18 cellular contexts compared by ENCODE assay signal in genomic region chr1:171081994-171082295, GRCh38. TPM values are rescaled to one million over a fixed set of nuclear protein-coding genes. Genes with fewer than 3 reads are reported as not detected.
DNase-seq lines count a peak whose midpoint lies in the region; ATAC-seq and TF ChIP-seq lines count a peak whose summit lies in the region.
"Had no signal": no experiment of that assay in that cellular context is flagged by ENCODE, and none has a peak within 500 bp of the region (broad histone marks: within the 10 kb centered on the region; RNA-seq: fewer than 3 reads in every experiment).

No MANE protein-coding gene starts in this region.

- H3K27ac Mint-ChIP-seq in GM23338, result no peak overlapping the region; the same call in none of the 2 replicates
- H3K27ac Mint-ChIP-seq: activated CD4-positive, alpha-beta memory T cell treated with anti-CD3 and anti-CD28 coated beads, Interleukin-2, amount 10 ng/mL, durations not matched to agents 7 days and 5 days; activated naive CD8-positive, alpha-beta T cell treated with anti-CD3 and anti-CD28 coated beads, Interleukin-2, amount 50 U/mL, for 24 hours; naive B cell had no signal

- no peak overlapping the region for H3K56ac ChIP-seq in mesendoderm (ENCODE audit: low read length)

- H3K27ac ChIP-seq in GM23338 (ENCODE audit: low read depth) (no peak overlapping the region), mammary epithelial cell (ENCODE audit: insufficient read depth, low read depth, low read length) (no peak overlapping the region), mesendoderm (ENCODE audit: low read depth, low read length) (no peak overlapping the region)
- H3K27ac ChIP-seq: colonic mucosa, VCaP had no signal

- H3K4ac ChIP-seq in mesendoderm (ENCODE audit: low read depth, low read length), result no peak overlapping the region

- H3K4me2 ChIP-seq in GM23338 (no peak overlapping the region), mammary epithelial cell (ENCODE audit: insufficient read depth, low read depth, low read length) (no peak overlapping the region), mesendoderm (ENCODE audit: low read length) (no peak overlapping the region)

- no peak overlapping the region for H3K4me3 Mint-ChIP-seq in GM23338
- H3K4me3 Mint-ChIP-seq: activated CD4-positive, alpha-beta memory T cell treated with anti-CD3 and anti-CD28 coated beads, Interleukin-2, amount 10 ng/mL, durations not matched to agents 7 days and 5 days; activated naive CD8-positive, alpha-beta T cell treated with anti-CD3 and anti-CD28 coated beads, Interleukin-2, amount 50 U/mL, for 24 hours; naive B cell had no signal

- no peak overlapping the region for H3K23ac ChIP-seq in mesendoderm (ENCODE audit: low read length)

- H3K4me1 Mint-ChIP-seq in GM23338, result peaks cover 4% of the 10 kb centered on the region; the same call in 2 of the 3 replicates
- H3K4me1 Mint-ChIP-seq: activated CD4-positive, alpha-beta memory T cell treated with anti-CD3 and anti-CD28 coated beads, Interleukin-2, amount 10 ng/mL, durations not matched to agents 7 days and 5 days; activated naive CD8-positive, alpha-beta T cell treated with anti-CD3 and anti-CD28 coated beads, Interleukin-2, amount 50 U/mL, for 24 hours; naive B cell had no signal

- H3K9me2 ChIP-seq in GM23338 (ENCODE audit: insufficient read depth), result no peaks in the 10 kb centered on the region; the same call in 1 of the 2 replicates

- TF ChIP-seq CTCF in GM23338 (conservative IDR thresholded peaks at IDR 0.05; ENCODE audit: low read depth in 2 of 2), result no peak
- no peak for TF ChIP-seq CTCF in mammary epithelial cell (conservative IDR thresholded peaks at IDR 0.05 in 1 of 2, IDR thresholded peaks at IDR 0.05 in 1 of 2; ENCODE audit: extremely low read depth in 1 of 2, insufficient read depth in 1 of 2, low read depth in 1 of 2, low read length in 2 of 2)

- no peak overlapping the region for H3K4me3 ChIP-seq in GM23338
- H3K4me3 ChIP-seq in mammary epithelial cell (replicated peaks in 1 of 3; ENCODE audit: insufficient read depth in 1 of 3, low read depth in 2 of 3, low read length in 3 of 3), result no peak overlapping the region
- no peak overlapping the region for H3K4me3 ChIP-seq in mesendoderm (ENCODE audit: low read length)
- H3K4me3 ChIP-seq: colonic mucosa had no signal

- no peaks in the 10 kb centered on the region for H4K20me1 ChIP-seq in GM23338 (replicated peaks; ENCODE audit: insufficient read depth)
- no peaks in the 10 kb centered on the region for H4K20me1 ChIP-seq in mammary epithelial cell (ENCODE audit: insufficient read depth, low read length)

- H3K18ac ChIP-seq in mesendoderm (ENCODE audit: low read length), result no peak overlapping the region

- no peak overlapping the region for H2BK5ac ChIP-seq in mesendoderm (ENCODE audit: low read length)

- H3K9ac ChIP-seq in mammary epithelial cell (ENCODE audit: insufficient read depth, low read length), result no peak overlapping the region
- no peak overlapping the region for H3K9ac ChIP-seq in mesendoderm (ENCODE audit: low read length)

- H2AFZ ChIP-seq in GM23338, result peak overlapping the region; percentile 1
- peak overlapping the region; percentile 44 for H2AFZ ChIP-seq in mammary epithelial cell (ENCODE audit: low read depth, low read length)

- H3K36me3 ChIP-seq in GM23338 (ENCODE audit: insufficient read depth) (no peaks in the 10 kb centered on the region), mammary epithelial cell (ENCODE audit: insufficient read depth, low read length) (no peaks in the 10 kb centered on the region), mesendoderm (ENCODE audit: control insufficient read depth, insufficient read depth, low read length) (no peaks in the 10 kb centered on the region)
- H3K36me3 ChIP-seq: colonic mucosa had no signal

- H3K27me3 Mint-ChIP-seq in GM23338 (ENCODE audit: insufficient read depth, low read depth, poor library complexity), result peaks cover 1% of the 10 kb centered on the region
- H3K27me3 Mint-ChIP-seq: activated CD4-positive, alpha-beta memory T cell treated with anti-CD3 and anti-CD28 coated beads, Interleukin-2, amount 10 ng/mL, durations not matched to agents 7 days and 5 days; activated naive CD8-positive, alpha-beta T cell treated with anti-CD3 and anti-CD28 coated beads, Interleukin-2, amount 50 U/mL, for 24 hours had no signal

- dilution Hi-C loops in mammary epithelial cell (cut with HindIII; ENCODE audit: low sequenced_read_pairs), result loop anchor here (5.0 kb wide), 1 partner anchor 60 kb away; no protein-coding TSS in a partner anchor

- in situ Hi-C loops in mammary epithelial cell (cut with MboI; ENCODE audit: low sequenced_read_pairs in 2 of 2), result loop anchor here (10.0 kb wide), 1 partner anchor 153 kb away; no protein-coding TSS in a partner anchor

- no peak overlapping the region for H4K5ac ChIP-seq in mesendoderm (ENCODE audit: low read length)

- no peaks in the 10 kb centered on the region for H3F3A ChIP-seq in GM23338 (replicated peaks; ENCODE audit: low read depth)

- no peak for DNase-seq in GM23338 (ENCODE audit: low spot score)
- no peak for DNase-seq in mammary epithelial cell
- DNase-seq in inferior parietal cortex (ENCODE audit: extremely low spot score), result peak; percentile 48
- DNase-seq in sciatic nerve (ENCODE audit: low spot score), result no peak
- DNase-seq in HK-2 (ENCODE audit: unreplicated experiment), result no peak
- no peak for DNase-seq in mesendoderm
- DNase-seq in activated CD4-positive, alpha-beta T cell treated with anti-CD3 and anti-CD28 coated beads, Interleukin-2, amount 50 U/mL, for 48 hours, result no peak
- DNase-seq: activated CD4-positive, alpha-beta memory T cell treated with anti-CD3 and anti-CD28 coated beads, Interleukin-2, amount 10 ng/mL, durations not matched to agents 7 days and 5 days; activated naive CD8-positive, alpha-beta T cell treated with anti-CD3 and anti-CD28 coated beads, Interleukin-2, amount 50 U/mL, for 24 hours; activated T-cell treated with anti-CD3 and anti-CD28 coated beads, Interleukin-2, amount 50 U/mL, for 48 hours; colonic mucosa; left colon; naive B cell; NCI-H1417 treated with DMSO at 0.1 percent for 48 hours; stimulated activated naive CD8-positive, alpha-beta T cell treated with anti-CD3 and anti-CD28 coated beads, Interleukin-15, Interleukin-2, amounts not matched to agents 100 U/mL and 50 U/mL, for 24 hours; T-helper 1 cell had no signal

- no peaks in the 10 kb centered on the region for H3K9me3 ChIP-seq in mammary epithelial cell (replicated peaks; ENCODE audit: insufficient read depth, low read length)
- H3K9me3 ChIP-seq: colonic mucosa had no signal

- H2BK15ac ChIP-seq in mesendoderm (replicated peaks; ENCODE audit: low read depth), result no peak overlapping the region

- H3K4me1 ChIP-seq in GM23338 (ENCODE audit: insufficient read depth) (no peaks in the 10 kb centered on the region), mammary epithelial cell (ENCODE audit: insufficient read depth, low read length) (no peaks in the 10 kb centered on the region), mesendoderm (ENCODE audit: control insufficient read depth, low read depth, low read length) (no peaks in the 10 kb centered on the region)
- H3K4me1 ChIP-seq: colonic mucosa had no signal

- 36% methylated on average over 3 of the region's 3 CpGs for WGBS in mammary epithelial cell (ENCODE audit: low coverage, missing lambda C conversion rate)
- WGBS in mesendoderm (ENCODE audit: extremely low coverage, insufficient coverage, low lambda C conversion rate), result no CpG with 5 or more reads among the region's 3 CpGs

- H2AK5ac ChIP-seq in mesendoderm (ENCODE audit: low read length), result no peak overlapping the region

- H3K27me3 ChIP-seq in GM23338 (ENCODE audit: insufficient read depth) (no peaks in the 10 kb centered on the region), mammary epithelial cell (ENCODE audit: insufficient read depth, low read length) (no peaks in the 10 kb centered on the region), mesendoderm (ENCODE audit: insufficient read depth, low read length, poor library complexity) (no peaks in the 10 kb centered on the region)
- H3K27me3 ChIP-seq: colonic mucosa had no signal

- no peaks in the 10 kb centered on the region for H3K79me1 ChIP-seq in mesendoderm (ENCODE audit: low read length)

- intact Hi-C loops in mammary epithelial cell (cut with micrococcal nuclease) (loop anchor here (1.0 kb wide), 3 partner anchors 106 to 231 kb away; no protein-coding TSS in a partner anchor), sciatic nerve (cut with DNase I) (no loop called here)

- CTCF ChIA-PET in mammary epithelial cell (lab: Charles Lee; ENCODE audit: low non-redundant PET), result no interaction called here

- no peaks in the 10 kb centered on the region for H3K36me3 Mint-ChIP-seq in GM23338 (ENCODE audit: low read depth)
- H3K36me3 Mint-ChIP-seq: naive B cell had no signal

- H3K9me3 Mint-ChIP-seq in GM23338, result no peaks in the 10 kb centered on the region
- H3K9me3 Mint-ChIP-seq: activated naive CD8-positive, alpha-beta T cell treated with anti-CD3 and anti-CD28 coated beads, Interleukin-2, amount 50 U/mL, for 24 hours; naive B cell had no signal

- ATAC-seq in GM23338, result no peak
- peak; percentile 23 for ATAC-seq in sciatic nerve
- ATAC-seq in esophagus mucosa, result no peak
- ATAC-seq: activated naive CD8-positive, alpha-beta T cell treated with anti-CD3 and anti-CD28 coated beads, Interleukin-2, amount 50 U/mL, for 24 hours; stimulated activated naive CD8-positive, alpha-beta T cell treated with anti-CD3 and anti-CD28 coated beads, Interleukin-15, Interleukin-2, amounts not matched to agents 100 U/mL and 50 U/mL, for 24 hours had no signal

- H3K79me2 ChIP-seq in GM23338 (replicated peaks; ENCODE audit: insufficient read depth) (no peaks in the 10 kb centered on the region), mammary epithelial cell (ENCODE audit: insufficient read depth, low read length) (no peaks in the 10 kb centered on the region), mesendoderm (ENCODE audit: control insufficient read depth, insufficient read depth, low read length) (no peaks in the 10 kb centered on the region)

- no peak overlapping the region for H2BK120ac ChIP-seq in mesendoderm (ENCODE audit: low read depth, low read length)

- H4K8ac ChIP-seq in mesendoderm (ENCODE audit: low read depth, low read length), result no peak overlapping the region

- no TSS peak for BruUV-seq in mammary epithelial cell (replicated peaks; lab: Mats Ljungman, UMichigan)

TF ChIP-seq in GM23338, 12 proteins besides CTCF, POLR2A, EP300 and RAD21 (continues in another document):
- TF ChIP-seq CREB1 (CRISPR knock-in tag; IDR thresholded peaks at IDR 0.05; ENCODE audit: low read depth), result no peak
- TF ChIP-seq JUNB (IDR thresholded peaks at IDR 0.05; ENCODE audit: unreplicated experiment), result no peak

RNA-seq across cellular contexts. Expression of gene FMO3, which starts 8.8 kb away (rescaled TPM):
- not detected in 2 replicates for total RNA-seq in GM23338 (2014; rRNA removed; shearing (Covaris generic))
- polyA plus RNA-seq in GM23338 (2016; fragmentation: Nextera tagmentation; extraction: Ambion mirVana), result 0.26 TPM in 1 of 2 replicates, not detected in the other
- total RNA-seq in mammary epithelial cell, result not detected
- polyA plus RNA-seq in mammary epithelial cell, result not detected
- not detected for polyA minus RNA-seq in mammary epithelial cell
- 3.0 TPM for total RNA-seq in sciatic nerve
- polyA plus RNA-seq in mesendoderm (2013, experiment 1 of 2), result not detected
- polyA plus RNA-seq in mesendoderm (2013, experiment 2 of 2), result not detected
- total RNA-seq in esophagus mucosa, result 1.4 TPM
- total RNA-seq: activated CD4-positive, alpha-beta memory T cell treated with anti-CD3 and anti-CD28 coated beads, Interleukin-2, amount 10 ng/mL, durations not matched to agents 7 days and 5 days had no signal
